ENCODE assay signal across 8 cellular contexts in genomic region chr6:26045939-26046368, GRCh38. TPM values are rescaled to one million over a fixed set of nuclear protein-coding genes. Genes with fewer than 3 reads are reported as not detected.
A peak's percentile ranks its signal among the peaks of the same experiment; 100 is the strongest.
DNase-seq lines count a peak whose midpoint lies in the region; ATAC-seq and TF ChIP-seq lines count a peak whose summit lies in the region.

No MANE protein-coding gene starts in this region.

- no TSS peak for BruUV-seq in MCF 10A (replicated peaks; lab: Mats Ljungman, UMichigan)

- no peaks in the 10 kb centered on the region for H3K27me3 ChIP-seq in breast epithelium
- H3K27me3 ChIP-seq in suprapubic skin = no peaks in the 10 kb centered on the region

- peak overlapping the region; percentile 86 for H3K27ac Mint-ChIP-seq in MCF 10A (ENCODE audit: low read depth, unreplicated experiment)
- H3K27ac Mint-ChIP-seq in T-cell = peak overlapping the region in 1 of 2 donors; percentile 28

- intact Hi-C loops in MCF 10A (cut with micrococcal nuclease) = loop anchor here (1.0 kb wide), 1 partner anchor 9 kb away; no protein-coding TSS in a partner anchor
- intact Hi-C loops in breast epithelium (cut with DNase I; ENCODE audit: low total_unique reads) = no loop called here

- H3K27ac ChIP-seq in breast epithelium (peak overlapping the region in 1 of 2 donors; percentile 94), suprapubic skin (no peak overlapping the region)

- H3K27me3 Mint-ChIP-seq in MCF 10A (ENCODE audit: insufficient read depth, unreplicated experiment) = no peaks in the 10 kb centered on the region
- H3K27me3 Mint-ChIP-seq in T-cell = no peaks in the 10 kb centered on the region

- DNase-seq in MCF 10A (ENCODE audit: unreplicated experiment) (peak; percentile 35), breast epithelium (ENCODE audit: low spot score in 2 of 2) (no peak), T-cell (no peak), fibroblast of pulmonary artery (ENCODE audit: low read depth) (no peak), suprapubic skin (ENCODE audit: low spot score in 2 of 2) (no peak)
- DNase-seq in activated CD8-positive, alpha-beta memory T cell treated with anti-CD3 and anti-CD28 coated beads, Interleukin-2, amount 50 U/mL, for 48 hours = no peak

- TF ChIP-seq CTCF in MCF 10A (IDR thresholded peaks at IDR 0.05; ENCODE audit: unreplicated experiment) (no peak), breast epithelium (IDR thresholded peaks at IDR 0.05) (no peak), fibroblast of pulmonary artery (IDR thresholded peaks at IDR 0.05; ENCODE audit: low read length, missing control alignments) (no peak), suprapubic skin (IDR thresholded peaks at IDR 0.05) (no peak)

- H3K36me3 ChIP-seq in breast epithelium (no peaks in the 10 kb centered on the region), suprapubic skin (no peaks in the 10 kb centered on the region)

- TF ChIP-seq POLR2A in breast epithelium (IDR thresholded peaks at IDR 0.05) = no peak
- TF ChIP-seq POLR2A in suprapubic skin (IDR thresholded peaks at IDR 0.05) = no peak

- peaks cover 21% of the 10 kb centered on the region for H3K36me3 Mint-ChIP-seq in MCF 10A (ENCODE audit: insufficient read depth, unreplicated experiment)
- H3K36me3 Mint-ChIP-seq in T-cell = no peaks in the 10 kb centered on the region

- POLR2A ChIA-PET in MCF 10A (lab: Yijun Ruan, JAX) (interaction anchor here (0.6 to 19.2 kb wide), 42 partner anchors 7 to 1847 kb away, joined by 3 to 1354 read pairs (median 11); partner anchors contain the start of genes HFE and TRIM38), T-cell (lab: Charles Lee) (interaction anchor here (0.9 to 5.2 kb wide), 10 partner anchors 10 to 159 kb away, joined by 3 to 682 read pairs (median 10); a partner anchor contains a TSS)

- H3K9me3 ChIP-seq in breast epithelium (no peaks in the 10 kb centered on the region), suprapubic skin (no peaks in the 10 kb centered on the region)

- peaks cover 16% of the 10 kb centered on the region for H3K4me1 Mint-ChIP-seq in MCF 10A (ENCODE audit: insufficient read depth, unreplicated experiment)
- H3K4me1 Mint-ChIP-seq in T-cell = peaks cover 15 to 27% (median 26%) of the 10 kb centered on the region in 3 donors

- ATAC-seq in T-cell (replicated peaks in 1 of 4) (no peak), HG03097 (IDR thresholded peaks at IDR 0.05; ENCODE audit: low FRiP score, unreplicated experiment) (no peak), GM21515 (IDR thresholded peaks at IDR 0.05; ENCODE audit: unreplicated experiment) (no peak)

- CTCF ChIA-PET in MCF 10A (lab: Yijun Ruan, JAX) (interaction anchor here (0.7 to 6.7 kb wide), 10 partner anchors 8 to 20 kb away, joined by 3 to 70 read pairs (median 4); a partner anchor contains a TSS), T-cell (lab: Charles Lee) (interaction anchor here in 1 of 2 donors (0.8 to 2.5 kb wide), 5 partner anchors 14 to 51 kb away, joined by 3 to 27 read pairs (median 4); a partner anchor contains a TSS)

- 41% methylated on average over 5 of the region's 5 CpGs for WGBS in suprapubic skin

- H3K4me3 ChIP-seq in breast epithelium (peak overlapping the region in 1 of 3 donors; percentile 67), fibroblast of pulmonary artery (replicated peaks; ENCODE audit: low read depth, low read length) (peak overlapping the region; percentile 53), suprapubic skin (peak overlapping the region; percentile 55)

- H3K9me3 Mint-ChIP-seq in MCF 10A (ENCODE audit: unreplicated experiment) (no peaks in the 10 kb centered on the region), T-cell (no peaks in the 10 kb centered on the region)

- TF ChIP-seq EP300 in suprapubic skin (IDR thresholded peaks at IDR 0.05) = no peak

- H3K4me3 Mint-ChIP-seq in MCF 10A (ENCODE audit: unreplicated experiment) = peak overlapping the region; percentile 80
- H3K4me3 Mint-ChIP-seq in T-cell = peak overlapping the region; percentile 84 to 91 (median 90)

- no peaks in the 10 kb centered on the region for H3K4me1 ChIP-seq in breast epithelium
- peaks cover 15% of the 10 kb centered on the region for H3K4me1 ChIP-seq in suprapubic skin

RNA-seq across cellular contexts. Expression of gene HFE, which starts 41.3 kb away (rescaled TPM):
- total RNA-seq in MCF 10A (2022) (2.8 and 5.2 TPM in 2 replicates), breast epithelium (1 to 10 TPM; 5.6 to 9.4 (median 8.6) TPM), T-cell (1 to 10 TPM; 1.0 to 2.4 (median 1.8) TPM), suprapubic skin (1 to 10 TPM; 2.1 to 4.2 (median 3.6) TPM)
